8 cellular contexts compared by ENCODE assay signal in genomic region chr7:149496642-149497391, GRCh38. TPM values are rescaled to one million over a fixed set of nuclear protein-coding genes. Genes with fewer than 3 reads are reported as not detected.
DNase-seq lines count a peak whose midpoint lies in the region; ATAC-seq and TF ChIP-seq lines count a peak whose summit lies in the region.

No MANE protein-coding gene starts in this region.

- ATAC-seq in GM21447 (IDR thresholded peaks at IDR 0.05; ENCODE audit: unreplicated experiment) (peak; percentile 32), lower lobe of right lung (peak; percentile 57 to 63)
- ATAC-seq in activated CD4-positive, alpha-beta T cell treated with anti-CD3 and anti-CD28 coated beads for 36 hours, result peak; percentile 15

- peaks cover 9% of the 10 kb centered on the region for H3K4me1 Mint-ChIP-seq in Calu3 (ENCODE audit: low read depth, unreplicated experiment)
- peaks cover 31% of the 10 kb centered on the region for H3K4me1 Mint-ChIP-seq in activated CD4-positive, alpha-beta T cell treated with anti-CD3 and anti-CD28 coated beads for 36 hours

- POLR2A ChIA-PET in activated CD4-positive, alpha-beta T cell treated with anti-CD3 and anti-CD28 coated beads for 36 hours (lab: Charles Lee), result interaction anchor here (0.6 kb wide), 1 partner anchor 264 kb away, joined by 8 read pairs; no protein-coding TSS in a partner anchor

- H3K4me3 ChIP-seq in HUES64 (ENCODE audit: low read length) (peak overlapping the region; percentile 87), coronary artery (peak overlapping the region; percentile 80), lower lobe of right lung (peak overlapping the region; percentile 65)

- H3K27me3 ChIP-seq in HUES64 (ENCODE audit: insufficient read depth, low read length) (peaks cover 35% of the 10 kb centered on the region), lower lobe of right lung (ENCODE audit: low read depth) (no peaks in the 10 kb centered on the region)

- H3K4me1 ChIP-seq in HUES64 (ENCODE audit: insufficient read depth, low read length), result no peaks in the 10 kb centered on the region
- peaks cover 26% of the 10 kb centered on the region for H3K4me1 ChIP-seq in lower lobe of right lung

- no peaks in the 10 kb centered on the region for H3K9me3 Mint-ChIP-seq in Calu3 (ENCODE audit: low read depth, unreplicated experiment)
- H3K9me3 Mint-ChIP-seq in activated CD4-positive, alpha-beta T cell treated with anti-CD3 and anti-CD28 coated beads for 36 hours (ENCODE audit: low read depth), result no peaks in the 10 kb centered on the region

- H3K27ac Mint-ChIP-seq in Calu3 (ENCODE audit: unreplicated experiment), result peak overlapping the region; percentile 81
- peak overlapping the region; percentile 91 for H3K27ac Mint-ChIP-seq in activated CD4-positive, alpha-beta T cell treated with anti-CD3 and anti-CD28 coated beads for 36 hours

- H3K4me3 Mint-ChIP-seq in Calu3 (ENCODE audit: low read depth, unreplicated experiment), result peak overlapping the region; percentile 96
- peak overlapping the region; percentile 93 for H3K4me3 Mint-ChIP-seq in activated CD4-positive, alpha-beta T cell treated with anti-CD3 and anti-CD28 coated beads for 36 hours

- 6% methylated on average over 51 of the region's 51 CpGs for WGBS in HUES64

- peak; percentile 46 for DNase-seq in Calu3
- DNase-seq in activated CD4-positive, alpha-beta T cell treated with anti-CD3 and anti-CD28 coated beads for 36 hours, result peak; percentile 65
- DNase-seq in coronary artery (ENCODE audit: low spot score), result no peak
- DNase-seq in lower lobe of right lung, result peak; percentile 76
- peak; percentile 31 for DNase-seq in stimulated activated CD8-positive, alpha-beta memory T cell treated with anti-CD3 and anti-CD28 coated beads, Interleukin-15, amount 100 ng/mL, for 24 hours (ENCODE audit: low read depth)
- no peak for DNase-seq in islet precursor cell

- TF ChIP-seq CTCF in Calu3 (IDR thresholded peaks at IDR 0.05; ENCODE audit: unreplicated experiment) (no peak), coronary artery (IDR thresholded peaks at IDR 0.05) (no peak), lower lobe of right lung (IDR thresholded peaks at IDR 0.05) (no peak)

- H3K27ac ChIP-seq in HUES64 (ENCODE audit: low read depth, low read length) (no peak overlapping the region), coronary artery (peak overlapping the region; percentile 86 to 93), lower lobe of right lung (peak overlapping the region; percentile 83)

- BruUV-seq in Calu3 (replicated peaks; lab: Mats Ljungman, UMichigan), result no TSS peak

- H3K9me3 ChIP-seq in HUES64 (ENCODE audit: insufficient read depth, low read depth, low read length), result no peaks in the 10 kb centered on the region
- H3K9me3 ChIP-seq in lower lobe of right lung, result no peaks in the 10 kb centered on the region

- peaks cover 36% of the 10 kb centered on the region for H3K36me3 Mint-ChIP-seq in Calu3 (ENCODE audit: insufficient read depth, unreplicated experiment)
- peaks cover 31% of the 10 kb centered on the region for H3K36me3 Mint-ChIP-seq in activated CD4-positive, alpha-beta T cell treated with anti-CD3 and anti-CD28 coated beads for 36 hours (ENCODE audit: low read depth)

- H3K9ac ChIP-seq in HUES64 (ENCODE audit: low read depth, low read length), result peak overlapping the region; percentile 80

- H3K36me3 ChIP-seq in HUES64 (ENCODE audit: insufficient read depth, low read length) (peaks cover 23% of the 10 kb centered on the region), lower lobe of right lung (peaks cover 24% of the 10 kb centered on the region)

- intact Hi-C loops in Calu3 (cut with micrococcal nuclease; ENCODE audit: unreplicated experiment) (loop anchor here (5.0 kb wide), 1 partner anchor 185 kb away; no protein-coding TSS in a partner anchor), lower lobe of right lung (cut with DNase I) (no loop called here)
- intact Hi-C loops in activated CD4-positive, alpha-beta T cell treated with anti-CD3 and anti-CD28 coated beads for 36 hours (cut with DNase I, micrococcal nuclease), result loop anchor here (1.0 to 5.0 kb wide), 19 partner anchors 35 to 490 kb away; partner anchors contain the start of genes PDIA4 (in 1 of the 2), ZNF212 (in 1 of the 2), ZNF282 (in 1 of the 2) and ZNF398 (in 1 of the 2)

- peaks cover 24% of the 10 kb centered on the region for H3K27me3 Mint-ChIP-seq in Calu3 (ENCODE audit: unreplicated experiment)
- no peaks in the 10 kb centered on the region for H3K27me3 Mint-ChIP-seq in activated CD4-positive, alpha-beta T cell treated with anti-CD3 and anti-CD28 coated beads for 36 hours

- CTCF ChIA-PET in Calu3 (lab: Charles Lee), result interaction anchor here (1.3 kb wide), 1 partner anchor 255 kb away, joined by 3 read pairs; no protein-coding TSS in a partner anchor
- CTCF ChIA-PET in activated CD4-positive, alpha-beta T cell treated with anti-CD3 and anti-CD28 coated beads for 36 hours (lab: Charles Lee), result interaction anchor here (1.1 to 1.4 kb wide), 3 partner anchors 14 to 212 kb away, joined by 3 read pairs; no protein-coding TSS in a partner anchor

RNA-seq across cellular contexts. Expression of gene ZNF746, which starts 0.8 kb away (rescaled TPM):
- 17.5 and 18.5 TPM in 2 replicates for total RNA-seq in Calu3 (2022)
- polyA plus RNA-seq in HUES64 (2013, experiment 1 of 2), result 9.1 TPM
- 10.9 TPM for polyA plus RNA-seq in HUES64 (2013, experiment 2 of 2)
- total RNA-seq in activated CD4-positive, alpha-beta T cell treated with anti-CD3 and anti-CD28 coated beads for 36 hours, result 10 to 100 TPM; 14.2 to 15.2 TPM
- total RNA-seq in lower lobe of right lung, result 20.6 TPM

RNA-seq across cellular contexts. Expression of gene ZNF777, which starts 36.0 kb away (rescaled TPM):
- total RNA-seq in Calu3 (2022) (12.3 and 14.9 TPM in 2 replicates), lower lobe of right lung (8.6 TPM)
- polyA plus RNA-seq in HUES64 (2013, experiment 1 of 2), result 9.1 TPM
- polyA plus RNA-seq in HUES64 (2013, experiment 2 of 2), result 10.3 TPM
- total RNA-seq in activated CD4-positive, alpha-beta T cell treated with anti-CD3 and anti-CD28 coated beads for 36 hours, result 10 to 100 TPM; 13.3 to 16.4 TPM

Comparison
In these comparisons a context has a peak if more than half of its experiments do, and no peak if none do; other contexts are left out.
1. DNase-seq: peak in Calu3 (single experiment), activated CD4-positive, alpha-beta T cell treated with anti-CD3 and anti-CD28 coated beads for 36 hours (single experiment), lower lobe of right lung (single experiment) and stimulated activated CD8-positive, alpha-beta memory T cell treated with anti-CD3 and anti-CD28 coated beads, Interleukin-15, amount 100 ng/mL, for 24 hours (single experiment); none in coronary artery (single experiment) and islet precursor cell (single experiment).
2. Peak in every context shown above with its lines, with median percentiles within 50 percentile points of each other: ATAC-seq and H3K4me3 ChIP-seq.